Comparison of ENCODE assay signal across 19 cellular contexts in genomic region chr10:132477398-132478340, GRCh38. TPM values are rescaled to one million over a fixed set of nuclear protein-coding genes. Genes with fewer than 3 reads are reported as not detected.
DNase-seq lines count a peak whose midpoint lies in the region; ATAC-seq and TF ChIP-seq lines count a peak whose summit lies in the region.
"Had no signal": no experiment of that assay in that cellular context is flagged by ENCODE, and none has a peak within 500 bp of the region (broad histone marks: within the 10 kb centered on the region; RNA-seq: fewer than 3 reads in every experiment).

No MANE protein-coding gene starts in this region.

- peaks cover 0 to 7% (median 0%) of the 10 kb centered on the region in 12 donors for H3K4me1 ChIP-seq in heart left ventricle
- H3K4me1 ChIP-seq in right cardiac atrium (ENCODE audit: control insufficient read depth, insufficient read depth, low read length) = peaks cover 2% of the 10 kb centered on the region
- H3K4me1 ChIP-seq in osteoblast (ENCODE audit: insufficient read depth, low read length) = no peaks in the 10 kb centered on the region
- no peaks in the 10 kb centered on the region for H3K4me1 ChIP-seq in aorta (ENCODE audit: control insufficient read depth in 1 of 2, insufficient read depth in 2 of 2, low read length in 2 of 2)

- no peaks in the 10 kb centered on the region for H3K79me2 ChIP-seq in osteoblast (ENCODE audit: insufficient read depth, low read length)

- H2AFZ ChIP-seq in osteoblast (ENCODE audit: low read length) = no peak overlapping the region

- H3K9me3 ChIP-seq in heart left ventricle (no peaks in the 10 kb centered on the region), right cardiac atrium (ENCODE audit: control insufficient read depth, low read length) (no peaks in the 10 kb centered on the region), osteoblast (ENCODE audit: low read depth, low read length) (no peaks in the 10 kb centered on the region), aorta (ENCODE audit: control insufficient read depth, low read length) (no peaks in the 10 kb centered on the region)
- H3K9me3 ChIP-seq: thoracic aorta had no signal

- DNase-seq in heart left ventricle (peak in 3 of 5 donors; percentile 9 to 49 (median 16)), left cardiac atrium (no peak), right cardiac atrium (peak in 2 of 3 donors; percentile 49 to 57), osteoblast (ENCODE audit: insufficient read length, low spot score, missing footprints) (peak; percentile 57), aorta (peak; percentile 40 to 65), substantia nigra (lab: John Stamatoyannopoulos, UW) (no peak), inferior parietal cortex (ENCODE audit: extremely low spot score) (no peak), ecto neural progenitor cell (ENCODE audit: low spot score) (no peak)
- DNase-seq: ACHN; activated CD4-positive, alpha-beta T cell treated with anti-CD3 and anti-CD28 coated beads, Interleukin-2, amount 50 U/mL, for 1 hour; activated naive CD8-positive, alpha-beta T cell treated with anti-CD3 and anti-CD28 coated beads for 36 hours; COR-L47; GDM1; MV-4-11; NCI-H1694; NCI-H69 had no signal

- no peak overlapping the region for H3K4me2 ChIP-seq in osteoblast (ENCODE audit: insufficient read depth, low read length)
- H3K4me2 ChIP-seq: KMS-11 had no signal

- ATAC-seq in heart left ventricle (peak in 2 of 4 donors; percentile 10 to 22), left cardiac atrium (no peak), right cardiac atrium (no peak), aorta (ENCODE audit: low FRiP score) (no peak)

- TF ChIP-seq CTCF in heart left ventricle (IDR thresholded peaks at IDR 0.05) (no peak), osteoblast (IDR thresholded peaks at IDR 0.05; ENCODE audit: extremely low read depth, low read depth, low read length) (no peak)

- TF ChIP-seq POLR2A in heart left ventricle (IDR thresholded peaks at IDR 0.05) = no peak

- H3K27me3 ChIP-seq in heart left ventricle (no peaks in the 10 kb centered on the region), right cardiac atrium (ENCODE audit: control insufficient read depth, insufficient read depth) (no peaks in the 10 kb centered on the region), osteoblast (ENCODE audit: insufficient read depth, low read length) (peaks cover 28% of the 10 kb centered on the region), aorta (ENCODE audit: control insufficient read depth in 1 of 2, insufficient read depth in 2 of 2, low read length in 1 of 2) (no peaks in the 10 kb centered on the region)

- H3K36me3 ChIP-seq in heart left ventricle = no peaks in the 10 kb centered on the region
- H3K36me3 ChIP-seq in osteoblast (ENCODE audit: insufficient read depth, low read length) = no peaks in the 10 kb centered on the region
- no peaks in the 10 kb centered on the region for H3K36me3 ChIP-seq in aorta (ENCODE audit: control insufficient read depth in 1 of 2, insufficient read depth in 2 of 2, low read length in 1 of 2)
- H3K36me3 ChIP-seq: thoracic aorta had no signal

- H4K20me1 ChIP-seq in osteoblast (ENCODE audit: insufficient read depth, low read length) = no peaks in the 10 kb centered on the region

- H3K4me3 ChIP-seq in heart left ventricle (no peak overlapping the region), right cardiac atrium (ENCODE audit: low read length) (no peak overlapping the region), osteoblast (ENCODE audit: insufficient read depth, low read length) (no peak overlapping the region), aorta (ENCODE audit: low read length in 2 of 2) (no peak overlapping the region)
- H3K4me3 ChIP-seq: thoracic aorta had no signal

- 79 to 94% (median 85%) methylated on average over 8 to 23 of the region's 23 CpGs for WGBS in heart left ventricle, 4 donors
- whole genome bisulfite sequencing in right cardiac atrium = 73% methylated on average over 23 of the region's 23 CpGs
- 78 to 82% methylated on average over 21 to 23 of the region's 23 CpGs for WGBS in aorta, 2 donors

- H3K27ac ChIP-seq in heart left ventricle (no peak overlapping the region), right cardiac atrium (ENCODE audit: low read length) (no peak overlapping the region), osteoblast (ENCODE audit: low read depth, low read length) (no peak overlapping the region), aorta (ENCODE audit: low read depth in 1 of 2, low read length in 2 of 2) (no peak overlapping the region), substantia nigra (ENCODE audit: low read depth, low read length, poor library complexity, severe bottlenecking) (no peak overlapping the region)
- H3K27ac ChIP-seq: KMS-11, RWPE1, thoracic aorta had no signal

- intact Hi-C loops in heart left ventricle (cut with DNase I) = no loop called here
- intact Hi-C loops in left cardiac atrium (cut with DNase I) = no loop called here
- intact Hi-C loops in right cardiac atrium (cut with DNase I) = no loop called here
- intact Hi-C loops in aorta (cut with DNase I) = no loop called here

RNA-seq across cellular contexts. Expression of gene INPP5A, which starts 59.9 kb away (rescaled TPM):
- total RNA-seq in heart left ventricle = 100 to 1,000 TPM in 6 of 9 donors, 10 to 100 TPM in 3; 78.1 to 179 (median 113) TPM
- polyA plus RNA-seq in heart left ventricle = 10 to 100 TPM; 38.6 to 60.1 TPM
- total RNA-seq in left cardiac atrium = 10 to 100 TPM; 74.4 to 95.3 TPM
- 100 to 1,000 TPM in 2 of 4 donors, 10 to 100 TPM in 2; 92.0 to 116 (median 99.2) TPM for total RNA-seq in right cardiac atrium
- 60.0 TPM for polyA plus RNA-seq in right cardiac atrium
- 20.9 and 22.8 TPM in 2 replicates for total RNA-seq in osteoblast
- 100 to 1,000 TPM in 1 of 2 donors, 10 to 100 TPM in 1; 66.4 to 112 TPM for total RNA-seq in aorta
- polyA plus RNA-seq in aorta = 10 to 100 TPM; 37.7 to 43.4 TPM

Comparison
In these comparisons a context has a peak if more than half of its experiments do, and no peak if none do; other contexts are left out.
1. DNase-seq: peak in heart left ventricle (3 of 5), right cardiac atrium (2 of 3), osteoblast (single experiment) and aorta (2 of 2); none in left cardiac atrium (single experiment), substantia nigra (0 of 49), inferior parietal cortex (single experiment) and ecto neural progenitor cell (single experiment).